ENCODE assay signal across 15 cellular contexts in the genomic region with DNA sequence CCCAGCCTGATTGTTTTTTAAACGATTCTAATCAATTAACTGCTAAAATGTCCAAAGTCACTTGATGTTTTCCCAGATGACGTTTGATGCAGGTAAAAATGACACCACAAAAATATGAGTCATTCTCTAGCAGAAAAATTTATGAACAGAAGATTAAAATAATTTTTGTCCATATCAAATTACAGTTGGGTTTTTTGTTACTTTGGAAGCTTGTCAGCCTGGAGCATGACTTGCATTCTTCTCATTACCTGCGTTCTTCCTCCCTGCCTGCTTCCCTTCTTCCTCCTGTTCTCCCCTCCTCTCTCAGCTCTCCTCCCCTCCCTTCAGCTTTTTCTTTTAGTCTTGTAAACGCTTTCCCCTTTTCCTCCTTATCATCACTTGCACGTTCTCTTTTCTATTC.
"Had no signal": no experiment of that assay in that cellular context is flagged by ENCODE, and none has a peak within 500 bp of the region (broad histone marks: within the 10 kb centered on the region; RNA-seq: fewer than 3 reads in every experiment).

No MANE protein-coding gene starts in this region.

- H3K27ac Mint-ChIP-seq: activated CD4-positive, alpha-beta T cell treated with anti-CD3 and anti-CD28 coated beads, Interleukin-2, amount 10 ng/mL, durations not matched to agents 7 days and 5 days; activated naive CD8-positive, alpha-beta T cell treated with anti-CD3 and anti-CD28 coated beads, Interleukin-2, amount 10 ng/mL, durations not matched to agents 7 days and 5 days; activated T-helper 1 cell treated with anti-CD3 and anti-CD28 coated beads, Interleukin-12 subunit alpha, Interleukin-12 subunit beta, Interleukin-2, Interleukin-4 antibody, amounts not matched to agents 30 ng/mL and 10 ng/mL and 1 ng/mL, durations not matched to agents 14 hours and 24 hours and 36 hours; neural progenitor cell; stimulated activated naive CD8-positive, alpha-beta T cell treated with anti-CD3 and anti-CD28 coated beads, Interleukin-15, Interleukin-2, amounts not matched to agents 100 ng/mL and 50 ng/mL, for 24 hours; T-helper 2 cell treated with Interferon-gamma antibody and Interleukin-4, amounts not matched to agents 5 μg/mL and 100 μg/mL, for 36 hours had no signal

- H3K27me3 Mint-ChIP-seq: activated CD4-positive, alpha-beta T cell treated with anti-CD3 and anti-CD28 coated beads, Interleukin-2, amount 10 ng/mL, durations not matched to agents 7 days and 5 days; activated naive CD8-positive, alpha-beta T cell treated with anti-CD3 and anti-CD28 coated beads, Interleukin-2, amount 10 ng/mL, durations not matched to agents 7 days and 5 days; stimulated activated naive CD8-positive, alpha-beta T cell treated with anti-CD3 and anti-CD28 coated beads, Interleukin-15, Interleukin-2, amounts not matched to agents 100 ng/mL and 50 ng/mL, for 24 hours had no signal

- H3K4me1 Mint-ChIP-seq: neural progenitor cell had no signal

- H3K27ac ChIP-seq: dorsolateral prefrontal cortex, neural progenitor cell, right lobe of liver, suprapubic skin, upper lobe of right lung had no signal

- H3K36me3 Mint-ChIP-seq: neural progenitor cell had no signal

- H3K9me3 Mint-ChIP-seq: activated CD4-positive, alpha-beta T cell treated with anti-CD3 and anti-CD28 coated beads, Interleukin-2, amount 10 ng/mL, durations not matched to agents 7 days and 5 days; activated naive CD8-positive, alpha-beta T cell treated with anti-CD3 and anti-CD28 coated beads, Interleukin-2, amount 10 ng/mL, durations not matched to agents 7 days and 5 days; activated T-helper 1 cell treated with anti-CD3 and anti-CD28 coated beads, Interleukin-12 subunit alpha, Interleukin-12 subunit beta, Interleukin-2, Interleukin-4 antibody, amounts not matched to agents 30 ng/mL and 10 ng/mL and 1 ng/mL, durations not matched to agents 14 hours and 24 hours and 36 hours; neural progenitor cell; stimulated activated naive CD8-positive, alpha-beta T cell treated with anti-CD3 and anti-CD28 coated beads, Interleukin-15, Interleukin-2, amounts not matched to agents 100 ng/mL and 50 ng/mL, for 24 hours; T-helper 2 cell treated with Interferon-gamma antibody and Interleukin-4, amounts not matched to agents 5 μg/mL and 100 μg/mL, for 36 hours had no signal

- DNase-seq: activated CD4-positive, alpha-beta T cell treated with anti-CD3 and anti-CD28 coated beads, Interleukin-2, amount 10 ng/mL, durations not matched to agents 7 days and 5 days; activated naive CD8-positive, alpha-beta T cell treated with anti-CD3 and anti-CD28 coated beads, Interleukin-2, amount 10 ng/mL, durations not matched to agents 7 days and 5 days; anterior cingulate cortex; midbrain had no signal

- ATAC-seq: esophagus mucosa, right lobe of liver, upper lobe of right lung had no signal

- H3K4me3 Mint-ChIP-seq: activated CD4-positive, alpha-beta T cell treated with anti-CD3 and anti-CD28 coated beads, Interleukin-2, amount 10 ng/mL, durations not matched to agents 7 days and 5 days; activated naive CD8-positive, alpha-beta T cell treated with anti-CD3 and anti-CD28 coated beads, Interleukin-2, amount 10 ng/mL, durations not matched to agents 7 days and 5 days; activated T-helper 1 cell treated with anti-CD3 and anti-CD28 coated beads, Interleukin-12 subunit alpha, Interleukin-12 subunit beta, Interleukin-2, Interleukin-4 antibody, amounts not matched to agents 30 ng/mL and 10 ng/mL and 1 ng/mL, durations not matched to agents 14 hours and 24 hours and 36 hours; neural progenitor cell; stimulated activated naive CD8-positive, alpha-beta T cell treated with anti-CD3 and anti-CD28 coated beads, Interleukin-15, Interleukin-2, amounts not matched to agents 100 ng/mL and 50 ng/mL, for 24 hours; T-helper 2 cell treated with Interferon-gamma antibody and Interleukin-4, amounts not matched to agents 5 μg/mL and 100 μg/mL, for 36 hours had no signal

- H3K27me3 ChIP-seq: dorsolateral prefrontal cortex, neural progenitor cell, right lobe of liver, suprapubic skin, upper lobe of right lung had no signal

- H3K9me3 ChIP-seq: right lobe of liver, suprapubic skin, upper lobe of right lung had no signal

- H3K4me3 ChIP-seq: dorsolateral prefrontal cortex, lung, neural progenitor cell, right lobe of liver, smooth muscle cell, suprapubic skin, upper lobe of right lung had no signal
